7 cellular contexts compared by ENCODE assay signal in the genomic region with DNA sequence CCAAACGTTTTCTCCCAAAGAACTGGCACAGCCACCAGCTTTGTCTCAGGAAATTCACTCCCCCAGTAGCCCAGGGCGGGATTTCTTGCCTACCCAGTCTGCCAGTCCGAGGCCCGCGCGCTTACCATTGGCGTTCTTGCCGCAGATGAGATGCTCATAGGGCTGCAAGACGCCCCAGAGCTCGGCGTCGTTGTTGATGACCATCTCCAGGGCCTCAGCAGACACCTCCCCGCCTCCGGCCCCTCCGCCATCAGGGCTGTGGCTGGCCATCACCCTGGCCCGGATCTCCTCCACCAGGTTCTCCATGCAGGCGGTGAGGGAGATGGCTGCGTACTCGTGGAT. TPM values are rescaled to one million over a fixed set of nuclear protein-coding genes. Genes with fewer than 3 reads are reported as not detected.
A peak's percentile ranks its signal among the peaks of the same experiment; 100 is the strongest.
DNase-seq lines count a peak whose midpoint lies in the region; ATAC-seq and TF ChIP-seq lines count a peak whose summit lies in the region.

No MANE protein-coding gene starts in this region.

- H3K27me3 Mint-ChIP-seq in T-cell (peaks cover 40 to 55% of the 10 kb centered on the region in 2 donors), neural crest cell (ENCODE audit: low read depth) (peaks cover 64% of the 10 kb centered on the region)

- POLR2A ChIA-PET in T-cell (lab: Charles Lee), result no interaction called here

- ATAC-seq in T-cell (replicated peaks in 1 of 4), result no peak

- H3K9me3 Mint-ChIP-seq in T-cell, result no peaks in the 10 kb centered on the region
- no peaks in the 10 kb centered on the region for H3K9me3 Mint-ChIP-seq in neural crest cell

- H3K27ac Mint-ChIP-seq in T-cell (no peak overlapping the region), neural crest cell (ENCODE audit: unreplicated experiment) (no peak overlapping the region)

- H3K4me1 Mint-ChIP-seq in T-cell (peaks cover 21 to 29% (median 25%) of the 10 kb centered on the region in 3 donors), neural crest cell (peaks cover 20% of the 10 kb centered on the region)

- H3K36me3 ChIP-seq in HAP-1 (replicated peaks), result no peaks in the 10 kb centered on the region

- H3K4me1 ChIP-seq in HAP-1, result peaks cover 6% of the 10 kb centered on the region

- no peak for TF ChIP-seq CTCF in epithelial cell of proximal tubule (conservative IDR thresholded peaks at IDR 0.05; ENCODE audit: low read depth, low read length)
- TF ChIP-seq CTCF in neural crest cell (conservative IDR thresholded peaks at IDR 0.05), result no peak

- H3K4me3 Mint-ChIP-seq in T-cell, result peak overlapping the region; percentile 60 to 83 (median 79)
- peak overlapping the region; percentile 78 for H3K4me3 Mint-ChIP-seq in neural crest cell

- H3K36me3 Mint-ChIP-seq in T-cell (peaks cover 5% of the 10 kb centered on the region), neural crest cell (ENCODE audit: low read depth) (no peaks in the 10 kb centered on the region)

- peak in 1 of 2 experiments; percentile 47 for DNase-seq in HAP-1 (ENCODE audit: low spot score in 2 of 2)
- DNase-seq in T-cell, result peak in 4 of 34 experiments; percentile 2 to 24 (median 5)
- no peak for DNase-seq in epithelial cell of proximal tubule (ENCODE audit: low read depth)
- DNase-seq in neural crest cell (ENCODE audit: low read depth, low spot score), result peak; percentile 16
- DNase-seq in medulla oblongata (ENCODE audit: extremely low spot score), result no peak
- no peak for DNase-seq in GM19238 (ENCODE audit: insufficient read length, low spot score)
- DNase-seq in DMS114 treated with DMSO at 0.1 percent for 48 hours (lab: John Stamatoyannopoulos, UW; ENCODE audit: unreplicated experiment), result no peak

- in situ Hi-C loops in HAP-1 (cut with MboI; ENCODE audit: low sequenced_read_pairs), result loop anchor here (5.0 to 25.0 kb wide), 2 partner anchors 179 to 519 kb away; no protein-coding TSS in a partner anchor

- H3K27me3 ChIP-seq in HAP-1 (ENCODE audit: low read depth), result peaks cover 4% of the 10 kb centered on the region; the same call in 1 of the 2 replicates

- no peaks in the 10 kb centered on the region for H3K9me3 ChIP-seq in HAP-1

- H3K4me3 ChIP-seq in HAP-1, result peak overlapping the region; percentile 54
- peak overlapping the region; percentile 84 for H3K4me3 ChIP-seq in epithelial cell of proximal tubule (ENCODE audit: low read depth, low read length)

- CTCF ChIA-PET in T-cell (lab: Charles Lee), result interaction anchor here (1.3 to 2.8 kb wide), 4 partner anchors 82 to 360 kb away, joined by 3 to 10 read pairs (median 4); a partner anchor contains a TSS

RNA-seq across cellular contexts. Expression of a gene that starts 1.3 kb away (rescaled TPM):
- total RNA-seq in T-cell (under 1 TPM; 0.50 to 0.93 (median 0.82) TPM), epithelial cell of proximal tubule (14.1 and 17.6 TPM in 2 replicates), neural crest cell (2.3 and 3.0 TPM in 2 replicates)
